ENCODE assay signal across 13 cellular contexts in genomic region chr1:26701995-26702679, GRCh38. TPM values are rescaled to one million over a fixed set of nuclear protein-coding genes. Genes with fewer than 3 reads are reported as not detected.
A peak's percentile ranks its signal among the peaks of the same experiment; 100 is the strongest.
DNase-seq lines count a peak whose midpoint lies in the region; ATAC-seq, FAIRE-seq and TF ChIP-seq lines count a peak whose summit lies in the region.
"Had no signal": no experiment of that assay in that cellular context is flagged by ENCODE, and none has a peak within 500 bp of the region (broad histone marks: within the 10 kb centered on the region; RNA-seq: fewer than 3 reads in every experiment).

No MANE protein-coding gene starts in this region.

- H2AFZ ChIP-seq in GM12878 (ENCODE audit: control insufficient read depth, low read depth, low read length): no peak overlapping the region

- no peak overlapping the region for H2BK5ac ChIP-seq in mesendoderm (ENCODE audit: low read length)

- peak; percentile 13 for ATAC-seq in activated naive CD8-positive, alpha-beta T cell treated with anti-CD3 and anti-CD28 coated beads, Interleukin-2, amount 50 U/mL, for 24 hours
- ATAC-seq in GM12878 (no peak), Right ventricle myocardium superior (ENCODE audit: poor library complexity) (no peak)

- H3K4me1 ChIP-seq in GM12878 (ENCODE audit: control insufficient read depth, insufficient read depth, low read length) (peaks cover 13% of the 10 kb centered on the region), mesendoderm (ENCODE audit: control insufficient read depth, low read depth, low read length) (peaks cover 32% of the 10 kb centered on the region), uterus (peaks cover 12 to 15% of the 10 kb centered on the region in 2 donors)

- peaks cover 0 to 7% of the 10 kb centered on the region in 2 experiments; a peak in 2 of 4 replicates for H3K36me3 ChIP-seq in GM12878 (ENCODE audit: control insufficient read depth in 2 of 2, insufficient read depth in 2 of 2, low read length in 1 of 2)
- no peaks in the 10 kb centered on the region for H3K36me3 ChIP-seq in mesendoderm (ENCODE audit: control insufficient read depth, insufficient read depth, low read length)
- no peaks in the 10 kb centered on the region for H3K36me3 ChIP-seq in uterus

- peaks cover 11% of the 10 kb centered on the region; the same call in 1 of the 2 replicates for H4K20me1 ChIP-seq in GM12878 (ENCODE audit: control insufficient read depth, insufficient read depth)

- H3K27ac Mint-ChIP-seq in activated naive CD8-positive, alpha-beta T cell treated with anti-CD3 and anti-CD28 coated beads, Interleukin-2, amount 50 U/mL, for 24 hours: no peak overlapping the region
- no peak overlapping the region for H3K27ac Mint-ChIP-seq in activated naive CD8-positive, alpha-beta T cell treated with anti-CD3 and anti-CD28 coated beads for 36 hours
- H3K27ac Mint-ChIP-seq in osteocyte (ENCODE audit: unreplicated experiment): no peak overlapping the region
- H3K27ac Mint-ChIP-seq: IgD-negative memory B cell; stimulated activated naive CD8-positive, alpha-beta T cell treated with anti-CD3 and anti-CD28 coated beads, Interleukin-15, Interleukin-2, amounts not matched to agents 100 ng/mL and 50 ng/mL, for 24 hours had no signal

- no peak for TF ChIP-seq RAD21 in GM12878 (IDR thresholded peaks at IDR 0.05; ENCODE audit: insufficient read depth, low read depth, low read length)

- H4K8ac ChIP-seq in mesendoderm (ENCODE audit: low read depth, low read length): no peak overlapping the region

- H3K4me1 Mint-ChIP-seq in activated naive CD8-positive, alpha-beta T cell treated with anti-CD3 and anti-CD28 coated beads, Interleukin-2, amount 50 U/mL, for 24 hours: peaks cover 23% of the 10 kb centered on the region
- H3K4me1 Mint-ChIP-seq in activated naive CD8-positive, alpha-beta T cell treated with anti-CD3 and anti-CD28 coated beads for 36 hours: peaks cover 26% of the 10 kb centered on the region
- peaks cover 23% of the 10 kb centered on the region for H3K4me1 Mint-ChIP-seq in osteocyte (ENCODE audit: unreplicated experiment)

- TF ChIP-seq EP300 in GM12878 (IDR thresholded peaks at IDR 0.05; ENCODE audit: borderline replicate concordance in 1 of 2, control insufficient read depth in 1 of 2, low read depth in 2 of 2, low read length in 2 of 2): no peak

- DNase-seq in activated naive CD8-positive, alpha-beta T cell treated with anti-CD3 and anti-CD28 coated beads, Interleukin-2, amount 50 U/mL, for 24 hours: no peak
- no peak for DNase-seq in activated naive CD8-positive, alpha-beta T cell treated with anti-CD3 and anti-CD28 coated beads for 36 hours
- DNase-seq in GM12878 (ENCODE audit: low read depth, low spot score) (no peak), mesendoderm (no peak), uterus (no peak), osteocyte (ENCODE audit: extremely low spot score, unreplicated experiment) (no peak), NCI-H446 (lab: John Stamatoyannopoulos, UW) (no peak), Right ventricle myocardium superior (no peak)
- DNase-seq: aorta, NCI-H524 had no signal

- no peak overlapping the region for H4K5ac ChIP-seq in mesendoderm (ENCODE audit: low read length)

- H3K27me3 Mint-ChIP-seq in activated naive CD8-positive, alpha-beta T cell treated with anti-CD3 and anti-CD28 coated beads, Interleukin-2, amount 50 U/mL, for 24 hours: no peaks in the 10 kb centered on the region
- no peaks in the 10 kb centered on the region for H3K27me3 Mint-ChIP-seq in activated naive CD8-positive, alpha-beta T cell treated with anti-CD3 and anti-CD28 coated beads for 36 hours
- H3K27me3 Mint-ChIP-seq in osteocyte (ENCODE audit: unreplicated experiment): no peaks in the 10 kb centered on the region
- H3K27me3 Mint-ChIP-seq: IgD-negative memory B cell; stimulated activated naive CD8-positive, alpha-beta T cell treated with anti-CD3 and anti-CD28 coated beads, Interleukin-15, Interleukin-2, amounts not matched to agents 100 ng/mL and 50 ng/mL, for 24 hours had no signal

- RAD21 ChIA-PET in GM12878 (lab: Charles Lee; ENCODE audit: unreplicated experiment): interaction anchor here (0.6 to 7.0 kb wide), 14 partner anchors 9 to 99 kb away, joined by 3 to 90 read pairs (median 4); partner anchors contain the start of gene PIGV

- H3K18ac ChIP-seq in mesendoderm (ENCODE audit: low read length): no peak overlapping the region

- TF ChIP-seq CTCF in GM12878 (IDR thresholded peaks at IDR 0.05 in 2 of 3, conservative IDR thresholded peaks at IDR 0.05 in 1 of 3; ENCODE audit: control insufficient read depth in 2 of 3, extremely low read depth in 1 of 3, insufficient read depth in 1 of 3, low read depth in 3 of 3, low read length in 3 of 3) (no peak), uterus (IDR thresholded peaks at IDR 0.05) (no peak), osteocyte (IDR thresholded peaks at IDR 0.05) (no peak)

- 23% methylated on average over 4 of the region's 4 CpGs for WGBS in GM12878 (ENCODE audit: insufficient coverage, insufficient replicate concordance, low lambda C conversion rate, missing lambda C conversion rate)
- no CpG with 5 or more reads among the region's 4 CpGs for WGBS in mesendoderm (ENCODE audit: extremely low coverage, insufficient coverage, low lambda C conversion rate)

- H3K4me3 ChIP-seq in GM12878 (peak overlapping the region; percentile 98), mesendoderm (ENCODE audit: low read length) (no peak overlapping the region), uterus (no peak overlapping the region)
- H3K4me3 ChIP-seq: lung had no signal

- no peaks in the 10 kb centered on the region for H3K27me3 ChIP-seq in GM12878 (replicated peaks in 1 of 2; ENCODE audit: control insufficient read depth in 2 of 2, insufficient read depth in 2 of 2, low read length in 1 of 2)
- H3K27me3 ChIP-seq in mesendoderm (ENCODE audit: insufficient read depth, low read length, poor library complexity): no peaks in the 10 kb centered on the region
- H3K27me3 ChIP-seq in uterus: no peaks in the 10 kb centered on the region

- H3K79me1 ChIP-seq in mesendoderm (ENCODE audit: low read length): peaks cover 4% of the 10 kb centered on the region

- H3K9me3 ChIP-seq in GM12878 (replicated peaks; ENCODE audit: control insufficient read depth, insufficient read depth, low read length) (no peaks in the 10 kb centered on the region), uterus (no peaks in the 10 kb centered on the region)

- H3K4me2 ChIP-seq in GM12878 (ENCODE audit: control insufficient read depth, insufficient read depth) (peak overlapping the region; percentile 73), mesendoderm (ENCODE audit: low read length) (no peak overlapping the region)

- peaks cover 99% of the 10 kb centered on the region for H3K79me2 ChIP-seq in GM12878 (ENCODE audit: control insufficient read depth, insufficient read depth, low read length)
- H3K79me2 ChIP-seq in mesendoderm (ENCODE audit: control insufficient read depth, insufficient read depth, low read length): peaks cover 100% of the 10 kb centered on the region

- no peak overlapping the region for H2BK120ac ChIP-seq in mesendoderm (ENCODE audit: low read depth, low read length)

- H2AK5ac ChIP-seq in mesendoderm (ENCODE audit: low read length): no peak overlapping the region

- H3K23ac ChIP-seq in mesendoderm (ENCODE audit: low read length): no peak overlapping the region

- no TSS peak for BruUV-seq in GM12878 (replicated peaks; lab: Mats Ljungman, UMichigan)

- H3K9ac ChIP-seq in GM12878 (ENCODE audit: control insufficient read depth, insufficient read depth, low read length): peak overlapping the region; percentile 94; the same call in 1 of the 2 replicates
- H3K9ac ChIP-seq in mesendoderm (ENCODE audit: low read length): no peak overlapping the region

- POLR2A ChIA-PET in GM12878 (lab: Charles Lee): interaction anchor here (0.7 to 8.7 kb wide), 9 partner anchors 10 to 201 kb away, joined by 3 to 69 read pairs (median 7); partner anchors contain the start of gene PIGV

- FAIRE-seq in GM12878 (lab: Jason Lieb, UNC): no peak

- no peak overlapping the region for H3K4ac ChIP-seq in mesendoderm (ENCODE audit: low read depth, low read length)

- intact Hi-C loops in GM12878 (cut with micrococcal nuclease; ENCODE audit: unreplicated experiment) (loop anchor here (5.0 kb wide), 1 partner anchor 40 kb away; no protein-coding TSS in a partner anchor), uterus (cut with DNase I; ENCODE audit: low total_unique reads) (no loop called here), Right ventricle myocardium superior (cut with DNase I) (no loop called here)

- SMC1A ChIA-PET in GM12878 (lab: Charles Lee; ENCODE audit: uncharacterized antibody, unreplicated experiment): interaction anchor here (0.8 to 11.6 kb wide), 17 partner anchors 10 to 172 kb away, joined by 3 to 139 read pairs (median 4); partner anchors contain the start of genes PIGV and RPS6KA1

- H3K9me3 Mint-ChIP-seq in activated naive CD8-positive, alpha-beta T cell treated with anti-CD3 and anti-CD28 coated beads, Interleukin-2, amount 50 U/mL, for 24 hours: no peaks in the 10 kb centered on the region
- H3K9me3 Mint-ChIP-seq in activated naive CD8-positive, alpha-beta T cell treated with anti-CD3 and anti-CD28 coated beads for 36 hours: no peaks in the 10 kb centered on the region
- H3K9me3 Mint-ChIP-seq in osteocyte (ENCODE audit: unreplicated experiment): no peaks in the 10 kb centered on the region
- H3K9me3 Mint-ChIP-seq: IgD-negative memory B cell; stimulated activated naive CD8-positive, alpha-beta T cell treated with anti-CD3 and anti-CD28 coated beads, Interleukin-15, Interleukin-2, amounts not matched to agents 100 ng/mL and 50 ng/mL, for 24 hours had no signal

- CTCF ChIA-PET in GM12878 (lab: Yijun Ruan, JAX): interaction anchor here (0.7 to 8.4 kb wide), 20 partner anchors 10 to 468 kb away, joined by 3 to 50 read pairs (median 5); partner anchors contain the start of genes CEP85 and PIGV

- H3K36me3 Mint-ChIP-seq in activated naive CD8-positive, alpha-beta T cell treated with anti-CD3 and anti-CD28 coated beads, Interleukin-2, amount 50 U/mL, for 24 hours (ENCODE audit: low read depth): peaks cover 22% of the 10 kb centered on the region
- H3K36me3 Mint-ChIP-seq in activated naive CD8-positive, alpha-beta T cell treated with anti-CD3 and anti-CD28 coated beads for 36 hours: peaks cover 30% of the 10 kb centered on the region
- H3K36me3 Mint-ChIP-seq in osteocyte (ENCODE audit: unreplicated experiment): no peaks in the 10 kb centered on the region

- in situ Hi-C loops in GM12878 (cut with MboI): no loop called here

- no peak overlapping the region for H3K4me3 Mint-ChIP-seq in activated naive CD8-positive, alpha-beta T cell treated with anti-CD3 and anti-CD28 coated beads, Interleukin-2, amount 50 U/mL, for 24 hours
- no peak overlapping the region for H3K4me3 Mint-ChIP-seq in activated naive CD8-positive, alpha-beta T cell treated with anti-CD3 and anti-CD28 coated beads for 36 hours
- no peak overlapping the region for H3K4me3 Mint-ChIP-seq in osteocyte (ENCODE audit: unreplicated experiment)
- H3K4me3 Mint-ChIP-seq: IgD-negative memory B cell; stimulated activated naive CD8-positive, alpha-beta T cell treated with anti-CD3 and anti-CD28 coated beads, Interleukin-15, Interleukin-2, amounts not matched to agents 100 ng/mL and 50 ng/mL, for 24 hours had no signal

- H3K27ac ChIP-seq in GM12878 (ENCODE audit: control insufficient read depth, insufficient read depth): peak overlapping the region; percentile 65
- H3K27ac ChIP-seq in mesendoderm (ENCODE audit: low read depth, low read length): no peak overlapping the region
- peak overlapping the region; percentile 36 to 99 for H3K27ac ChIP-seq in uterus

- TF ChIP-seq POLR2A in GM12878 (IDR thresholded peaks at IDR 0.05; ENCODE audit: low read depth, low read length) (no peak), uterus (IDR thresholded peaks at IDR 0.05) (no peak)

- no peak overlapping the region for H2BK15ac ChIP-seq in mesendoderm (replicated peaks; ENCODE audit: low read depth)

- peak overlapping the region; percentile 62 for H3K56ac ChIP-seq in mesendoderm (ENCODE audit: low read length)

RNA-seq across cellular contexts. Expression of gene ARID1A, which starts 6.3 kb away (rescaled TPM):
- total RNA-seq in activated naive CD8-positive, alpha-beta T cell treated with anti-CD3 and anti-CD28 coated beads for 36 hours: 10 to 100 TPM; 75.6 to 78.4 TPM
- total RNA-seq in GM12878 (2013; cell fraction: nucleolus; rRNA removed): 132 and 155 TPM in 2 replicates
- total RNA-seq in GM12878 (2014; rRNA removed): 20.5 and 24.3 TPM in 2 replicates
- 22.7 and 23.6 TPM in 2 replicates for total RNA-seq in GM12878 (2014; rRNA removed; fragmentation: Illumina TruSeq; extraction: Trizol)
- 93.4 and 98.0 TPM in 2 replicates for total RNA-seq in GM12878 (2021)
- 28.6 TPM for polyA plus RNA-seq in GM12878 (2011; ENCODE audit: low read depth)
- polyA plus RNA-seq in GM12878 (2011; rRNA removed): 9.4 and 13.1 TPM in 2 replicates
- polyA plus RNA-seq in GM12878 (2011; cell fraction: cytosol; rRNA removed): 18.8 and 23.5 TPM in 2 replicates
- polyA plus RNA-seq in GM12878 (2011; cell fraction: nucleus; rRNA removed): 49.4 and 77.8 TPM in 2 replicates
- 44.5 and 51.6 TPM in 2 replicates for polyA plus RNA-seq in GM12878 (2012)
- polyA plus RNA-seq in GM12878 (2014; fragmentation: Illumina TruSeq; extraction: Trizol): 59.0 and 75.1 TPM in 2 replicates
- polyA plus RNA-seq in GM12878 (2014; fragmentation: Nextera tagmentation; extraction: Ambion mirVana): 10 to 100 TPM in 1 of 2 experiments, 1 to 10 TPM in 1; 10.0 to 24.5 TPM
- polyA plus RNA-seq in GM12878 (2014; rRNA removed): 41.6 and 57.8 TPM in 2 replicates
- 10 to 100 TPM; 22.2 to 22.8 TPM for polyA plus RNA-seq in GM12878 (2016; fragmentation: Nextera tagmentation; extraction: Ambion mirVana)
- 31.7 and 33.9 TPM in 2 replicates for polyA minus RNA-seq in GM12878 (2011; rRNA and poly(A)+ RNA removed)
- polyA minus RNA-seq in GM12878 (2011; cell fraction: cytosol; rRNA and poly(A)+ RNA removed): 29.7 and 37.3 TPM in 2 replicates
- 18.1 and 41.5 TPM in 2 replicates for polyA minus RNA-seq in GM12878 (2011; cell fraction: nucleus; rRNA and poly(A)+ RNA removed)
- 96.8 TPM for polyA plus RNA-seq in mesendoderm (2013, experiment 1 of 2)
- 97.9 TPM for polyA plus RNA-seq in mesendoderm (2013, experiment 2 of 2)
- total RNA-seq in uterus: 100 to 1,000 TPM in 1 of 4 donors, 10 to 100 TPM in 3; 16.7 to 119 (median 41.2) TPM
- total RNA-seq in osteocyte: 70.0 and 78.7 TPM in 2 replicates
- 29.4 TPM for total RNA-seq in Right ventricle myocardium superior
